10 cellular contexts compared by ENCODE assay signal in the genomic region with DNA sequence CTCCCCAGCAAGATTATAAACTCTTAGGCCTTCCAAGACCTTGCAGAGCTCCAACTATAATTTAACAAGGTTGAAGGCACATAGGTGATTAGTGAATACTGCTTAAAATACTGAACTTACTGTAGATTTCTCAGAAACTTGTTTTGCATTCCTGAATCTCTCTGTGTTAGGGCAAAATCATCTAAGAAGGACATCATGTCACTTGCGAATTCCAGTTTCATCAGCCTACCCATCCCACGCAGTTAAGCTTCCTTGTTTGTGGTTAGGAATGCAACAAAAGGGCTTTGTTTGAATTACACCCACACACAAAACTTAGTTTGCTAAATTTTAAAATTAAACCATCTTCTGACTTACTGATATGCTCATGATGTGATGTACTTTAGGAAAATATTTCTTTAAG.
DNase-seq lines count a peak whose midpoint lies in the region; ATAC-seq and TF ChIP-seq lines count a peak whose summit lies in the region.
"Had no signal": no experiment of that assay in that cellular context is flagged by ENCODE, and none has a peak within 500 bp of the region (broad histone marks: within the 10 kb centered on the region; RNA-seq: fewer than 3 reads in every experiment).

No MANE protein-coding gene starts in this region.

- TF ChIP-seq CTCF in A673 (conservative IDR thresholded peaks at IDR 0.05; ENCODE audit: low read depth, low read length) (no peak), brain microvascular endothelial cell (IDR thresholded peaks at IDR 0.05; ENCODE audit: low read depth, low read length, missing control alignments) (no peak), tibial artery (IDR thresholded peaks at IDR 0.05) (no peak)

- no peaks in the 10 kb centered on the region for H3K4me1 Mint-ChIP-seq in activated CD4-positive, alpha-beta T cell treated with anti-CD3 and anti-CD28 coated beads, Interleukin-2, amount 10 ng/mL, durations not matched to agents 7 days and 5 days

- no peaks in the 10 kb centered on the region for H3K36me3 Mint-ChIP-seq in activated CD4-positive, alpha-beta T cell treated with anti-CD3 and anti-CD28 coated beads, Interleukin-2, amount 10 ng/mL, durations not matched to agents 7 days and 5 days (ENCODE audit: low read depth)
- H3K36me3 Mint-ChIP-seq: activated CD4-positive, alpha-beta memory T cell treated with anti-CD3 and anti-CD28 coated beads for 36 hours had no signal

- H3K4me3 ChIP-seq in A673 (ENCODE audit: low read depth, low read length, poor library complexity, severe bottlenecking) (no peak overlapping the region), HUES6 (ENCODE audit: low read depth, low read length) (no peak overlapping the region), brain microvascular endothelial cell (ENCODE audit: low read depth, low read length) (no peak overlapping the region), tibial artery (no peak overlapping the region)

- CTCF ChIA-PET in A673 (lab: Charles Lee), result no interaction called here
- CTCF ChIA-PET in activated CD4-positive, alpha-beta T cell treated with anti-CD3 and anti-CD28 coated beads, Interleukin-2, amount 10 ng/mL, durations not matched to agents 7 days and 5 days (lab: Charles Lee), result interaction anchor here (0.6 kb wide), 1 partner anchor 140 kb away, joined by 4 read pairs; no protein-coding TSS in a partner anchor

- in situ Hi-C loops in brain microvascular endothelial cell (cut with HindIII; ENCODE audit: low pct_ligation_motif_present, low sequenced_read_pairs), result no loop called here

- H3K36me3 ChIP-seq in A673 (ENCODE audit: insufficient read depth, low read length, poor library complexity, severe bottlenecking) (no peaks in the 10 kb centered on the region), HUES6 (ENCODE audit: control insufficient read depth, insufficient read depth, low read length) (no peaks in the 10 kb centered on the region), brain microvascular endothelial cell (replicated peaks) (no peaks in the 10 kb centered on the region), tibial artery (no peaks in the 10 kb centered on the region)

- H3K27me3 ChIP-seq in A673 (replicated peaks; ENCODE audit: insufficient read depth, low read depth, low read length, poor library complexity) (no peaks in the 10 kb centered on the region), HUES6 (ENCODE audit: control insufficient read depth, insufficient read depth, low read length) (no peaks in the 10 kb centered on the region), brain microvascular endothelial cell (replicated peaks) (no peaks in the 10 kb centered on the region), tibial artery (no peaks in the 10 kb centered on the region)

- DNase-seq in A673 (ENCODE audit: low spot score) (peak; percentile 59), brain microvascular endothelial cell (peak; percentile 72), kidney glomerular epithelial cell (lab: John Stamatoyannopoulos, UW) (peak; percentile 76), tibial artery (no peak)
- no peak for DNase-seq in activated CD4-positive, alpha-beta T cell treated with anti-CD3 and anti-CD28 coated beads, Interleukin-2, amount 10 ng/mL, durations not matched to agents 7 days and 5 days
- DNase-seq: activated CD4-positive, alpha-beta memory T cell treated with anti-CD3 and anti-CD28 coated beads for 36 hours; anterior cingulate cortex had no signal

- no peak for ATAC-seq in GM18861 (IDR thresholded peaks at IDR 0.05; ENCODE audit: unreplicated experiment)
- no peak for ATAC-seq in GM19395 (IDR thresholded peaks at IDR 0.05; ENCODE audit: unreplicated experiment)

- H3K9me3 ChIP-seq in A673 (ENCODE audit: low read depth, low read length, poor library complexity, severe bottlenecking) (no peaks in the 10 kb centered on the region), HUES6 (ENCODE audit: control insufficient read depth, insufficient read depth, low read depth, low read length) (no peaks in the 10 kb centered on the region), tibial artery (no peaks in the 10 kb centered on the region)

- peak overlapping the region; percentile 29 for H3K27ac ChIP-seq in A673 (ENCODE audit: low read depth, low read length, poor library complexity, severe bottlenecking)
- H3K27ac ChIP-seq in HUES6 (ENCODE audit: low read depth, low read length), result 0 out of 2 replicates have a peak overlapping the region, but pooled peaks have one; percentile 41
- H3K27ac ChIP-seq in brain microvascular endothelial cell, result peak overlapping the region; percentile 67
- no peak overlapping the region for H3K27ac ChIP-seq in tibial artery

- BruUV-seq in A673 (replicated peaks; lab: Mats Ljungman, UMichigan), result no TSS peak

- peaks cover 18% of the 10 kb centered on the region for H3K4me1 ChIP-seq in A673 (ENCODE audit: insufficient read depth, low read length, poor library complexity, severe bottlenecking)
- peaks cover 31% of the 10 kb centered on the region for H3K4me1 ChIP-seq in HUES6 (ENCODE audit: control insufficient read depth, insufficient read depth, low read length)
- H3K4me1 ChIP-seq in tibial artery, result peaks cover 0 to 43% (median 15%) of the 10 kb centered on the region in 4 donors

- no peak overlapping the region for H3K4me3 Mint-ChIP-seq in activated CD4-positive, alpha-beta T cell treated with anti-CD3 and anti-CD28 coated beads, Interleukin-2, amount 10 ng/mL, durations not matched to agents 7 days and 5 days
- H3K4me3 Mint-ChIP-seq: activated CD4-positive, alpha-beta memory T cell treated with anti-CD3 and anti-CD28 coated beads for 36 hours had no signal

- POLR2A ChIA-PET in A673 (lab: Charles Lee; ENCODE audit: low non-redundant PET), result no interaction called here
- POLR2A ChIA-PET in activated CD4-positive, alpha-beta T cell treated with anti-CD3 and anti-CD28 coated beads, Interleukin-2, amount 10 ng/mL, durations not matched to agents 7 days and 5 days (lab: Charles Lee), result no interaction called here

- H3K9me3 Mint-ChIP-seq in activated CD4-positive, alpha-beta T cell treated with anti-CD3 and anti-CD28 coated beads, Interleukin-2, amount 10 ng/mL, durations not matched to agents 7 days and 5 days, result no peaks in the 10 kb centered on the region
- H3K9me3 Mint-ChIP-seq: activated CD4-positive, alpha-beta memory T cell treated with anti-CD3 and anti-CD28 coated beads for 36 hours had no signal

- no peak overlapping the region for H3K9ac ChIP-seq in HUES6 (ENCODE audit: low read length)

- no peak overlapping the region for H3K27ac Mint-ChIP-seq in activated CD4-positive, alpha-beta T cell treated with anti-CD3 and anti-CD28 coated beads, Interleukin-2, amount 10 ng/mL, durations not matched to agents 7 days and 5 days
- H3K27ac Mint-ChIP-seq: activated CD4-positive, alpha-beta memory T cell treated with anti-CD3 and anti-CD28 coated beads for 36 hours had no signal

- intact Hi-C loops in A673 (cut with micrococcal nuclease; ENCODE audit: unreplicated experiment) (no loop called here), tibial artery (cut with DNase I; ENCODE audit: low total_unique reads) (no loop called here)

- H3K27me3 Mint-ChIP-seq in activated CD4-positive, alpha-beta T cell treated with anti-CD3 and anti-CD28 coated beads, Interleukin-2, amount 10 ng/mL, durations not matched to agents 7 days and 5 days, result peaks cover 3% of the 10 kb centered on the region

Comparison
In these comparisons a context has a peak if more than half of its experiments do, and no peak if none do; other contexts are left out.
1. DNase-seq: peak in A673 (single experiment), brain microvascular endothelial cell (single experiment) and kidney glomerular epithelial cell (single experiment); none in activated CD4-positive, alpha-beta T cell treated with anti-CD3 and anti-CD28 coated beads, Interleukin-2, amount 10 ng/mL, durations not matched to agents 7 days and 5 days (single experiment) and tibial artery (0 of 2).
2. H3K27ac ChIP-seq: peak in A673 (single experiment), HUES6 (single experiment) and brain microvascular endothelial cell (single experiment); none in tibial artery (0 of 2).